Comparison of ENCODE assay signal across 27 cellular contexts in genomic region chr11:125256471-125257010, GRCh38.
DNase-seq lines count a peak whose midpoint lies in the region; ATAC-seq and TF ChIP-seq lines count a peak whose summit lies in the region.
"Had no signal": no experiment of that assay in that cellular context is flagged by ENCODE, and none has a peak within 500 bp of the region (broad histone marks: within the 10 kb centered on the region; RNA-seq: fewer than 3 reads in every experiment).

No MANE protein-coding gene starts in this region.

- H3K36me3 Mint-ChIP-seq in activated T-cell treated with anti-CD3 and anti-CD28 coated beads, Interleukin-2, amount 50 U/mL, for 4 hours (ENCODE audit: insufficient read depth), result no peaks in the 10 kb centered on the region
- H3K36me3 Mint-ChIP-seq in activated CD4-positive, alpha-beta memory T cell treated with anti-CD3 and anti-CD28 coated beads, Interleukin-2, amount 10 ng/mL, durations not matched to agents 7 days and 5 days (ENCODE audit: low read depth), result no peaks in the 10 kb centered on the region

- 43% methylated on average over 6 of the region's 7 CpGs for WGBS in mesenchymal stem cell
- WGBS in trophoblast cell (ENCODE audit: extremely low coverage, insufficient coverage, insufficient read length), result no CpG with 5 or more reads among the region's 7 CpGs

- no peaks in the 10 kb centered on the region for H3K9me3 Mint-ChIP-seq in activated T-cell treated with anti-CD3 and anti-CD28 coated beads, Interleukin-2, amount 50 U/mL, for 4 hours
- no peaks in the 10 kb centered on the region for H3K9me3 Mint-ChIP-seq in activated CD4-positive, alpha-beta memory T cell treated with anti-CD3 and anti-CD28 coated beads, Interleukin-2, amount 10 ng/mL, durations not matched to agents 7 days and 5 days
- H3K9me3 Mint-ChIP-seq: activated T-helper 2 cell treated with anti-CD3 and anti-CD28 coated beads, Interferon-gamma antibody, Interleukin-2, Interleukin-4, amounts not matched to agents 10 μg/mL and 5 μg/mL and 100 μg/mL, durations not matched to agents 14 hours and 24 hours and 36 hours; H9 had no signal

- intact Hi-C loops in head of caudate nucleus (cut with DNase I), result no loop called here

- no peaks in the 10 kb centered on the region for H3K9me3 ChIP-seq in BLaER1 treated with 17β-estradiol and CSF1 and Interleukin-3, amounts not matched to agents 10 nM and 100 nM (replicated peaks in 1 of 11)
- H3K9me3 ChIP-seq in OCI-LY3 (ENCODE audit: insufficient read depth, low read length) (no peaks in the 10 kb centered on the region), mesenchymal stem cell (ENCODE audit: control insufficient read depth, low read length) (no peaks in the 10 kb centered on the region), trophoblast cell (ENCODE audit: insufficient read depth, low read depth, low read length) (no peaks in the 10 kb centered on the region)
- H3K9me3 ChIP-seq: BE2C, breast epithelium, right lobe of liver, tibial nerve had no signal

- no peak overlapping the region for H3K4me3 ChIP-seq in BLaER1 treated with 17β-estradiol and CSF1 and Interleukin-3, amounts not matched to agents 10 nM and 100 nM
- H3K4me3 ChIP-seq in OCI-LY3 (ENCODE audit: low read length) (no peak overlapping the region), mesenchymal stem cell (ENCODE audit: insufficient read depth in 1 of 2, low read depth in 1 of 2, low read length in 2 of 2) (no peak overlapping the region), trophoblast cell (ENCODE audit: low read depth, low read length) (no peak overlapping the region)
- H3K4me3 ChIP-seq: breast epithelium, right lobe of liver, tibial nerve had no signal

- no peak overlapping the region for H3K14ac ChIP-seq in mesenchymal stem cell (ENCODE audit: low read length in 2 of 2)
- no peak overlapping the region for H3K14ac ChIP-seq in trophoblast cell (ENCODE audit: low read length)

- H3K4me2 ChIP-seq in BLaER1 treated with 17β-estradiol and CSF1 and Interleukin-3, amounts not matched to agents 10 nM and 100 nM, result peak overlapping the region; percentile 59 to 87 (median 76)
- H3K4me2 ChIP-seq in OCI-LY3 (ENCODE audit: low read length) (no peak overlapping the region), mesenchymal stem cell (ENCODE audit: low read length, poor library complexity, severe bottlenecking) (no peak overlapping the region), trophoblast cell (ENCODE audit: low read length) (no peak overlapping the region)
- H3K4me2 ChIP-seq: KMS-11 had no signal

- H4K8ac ChIP-seq in mesenchymal stem cell (ENCODE audit: low read length) (peak overlapping the region; percentile 78), trophoblast cell (ENCODE audit: low read depth, low read length) (peak overlapping the region; percentile 30)

- H2AK5ac ChIP-seq in mesenchymal stem cell (ENCODE audit: low read length, severe bottlenecking), result peak overlapping the region; percentile 71
- no peak overlapping the region for H2AK5ac ChIP-seq in trophoblast cell (ENCODE audit: low read length)

- H2BK120ac ChIP-seq in mesenchymal stem cell (ENCODE audit: low read depth, low read length), result no peak overlapping the region
- H2BK120ac ChIP-seq in trophoblast cell (ENCODE audit: insufficient read depth, low read length, poor library complexity), result no peak overlapping the region

- peak overlapping the region in 2 of 11 experiments; percentile 24 to 28; a peak in 2 of 22 replicates for H3K9ac ChIP-seq in BLaER1 treated with 17β-estradiol and CSF1 and Interleukin-3, amounts not matched to agents 10 nM and 100 nM
- H3K9ac ChIP-seq in OCI-LY3 (ENCODE audit: low read length) (no peak overlapping the region), mesenchymal stem cell (ENCODE audit: low read length) (no peak overlapping the region), trophoblast cell (ENCODE audit: low read length) (no peak overlapping the region)
- H3K9ac ChIP-seq: KMS-11 had no signal

- H3K18ac ChIP-seq in mesenchymal stem cell (ENCODE audit: low read depth in 1 of 2, low read length in 2 of 2) (peak overlapping the region in 1 of 2 experiments; percentile 80), trophoblast cell (ENCODE audit: low read length) (no peak overlapping the region)

- no peaks in the 10 kb centered on the region for H3K27me3 ChIP-seq in BLaER1 treated with 17β-estradiol and CSF1 and Interleukin-3, amounts not matched to agents 10 nM and 100 nM
- H3K27me3 ChIP-seq in OCI-LY3 (ENCODE audit: low read depth, low read length) (no peaks in the 10 kb centered on the region), mesenchymal stem cell (ENCODE audit: control insufficient read depth in 1 of 2, insufficient read depth in 1 of 2, low read length in 2 of 2) (peaks cover 0 to 3% of the 10 kb centered on the region in 2 experiments), trophoblast cell (ENCODE audit: insufficient read depth, low read length) (no peaks in the 10 kb centered on the region)
- H3K27me3 ChIP-seq: breast epithelium, right lobe of liver, tibial nerve had no signal

- H3K36me3 ChIP-seq in BLaER1 treated with 17β-estradiol and CSF1 and Interleukin-3, amounts not matched to agents 10 nM and 100 nM, result no peaks in the 10 kb centered on the region
- H3K36me3 ChIP-seq in OCI-LY3 (replicated peaks; ENCODE audit: low read depth, low read length) (no peaks in the 10 kb centered on the region), mesenchymal stem cell (ENCODE audit: control insufficient read depth in 1 of 2, insufficient read depth in 2 of 2, low read depth in 1 of 2, low read length in 2 of 2) (peaks cover 0 to 45% of the 10 kb centered on the region in 2 experiments), trophoblast cell (ENCODE audit: control insufficient read depth in 1 of 2, insufficient read depth in 2 of 2, low read length in 2 of 2) (no peaks in the 10 kb centered on the region)
- H3K36me3 ChIP-seq: BE2C, breast epithelium, right lobe of liver, tibial nerve had no signal

- CTCF ChIA-PET in activated CD4-positive, alpha-beta memory T cell treated with anti-CD3 and anti-CD28 coated beads, Interleukin-2, amount 10 ng/mL, durations not matched to agents 7 days and 5 days (lab: Charles Lee), result no interaction called here

- TF ChIP-seq CTCF in OCI-LY3 (IDR thresholded peaks at IDR 0.05; ENCODE audit: low read depth, low read length), result no peak

- no peak overlapping the region for H3K23ac ChIP-seq in mesenchymal stem cell (ENCODE audit: low read length in 2 of 2)
- no peak overlapping the region for H3K23ac ChIP-seq in trophoblast cell (ENCODE audit: low read length)

- no peak overlapping the region for H3K27ac Mint-ChIP-seq in activated CD4-positive, alpha-beta memory T cell treated with anti-CD3 and anti-CD28 coated beads, Interleukin-2, amount 10 ng/mL, durations not matched to agents 7 days and 5 days
- H3K27ac Mint-ChIP-seq: activated CD8-positive, alpha-beta T cell treated with anti-CD3 and anti-CD28 coated beads, Interleukin-2, amount 10 ng/mL, durations not matched to agents 7 days and 5 days; activated T-helper 2 cell treated with anti-CD3 and anti-CD28 coated beads, Interferon-gamma antibody, Interleukin-2, Interleukin-4, amounts not matched to agents 10 μg/mL and 5 μg/mL and 100 μg/mL, durations not matched to agents 14 hours and 24 hours and 36 hours; H9 had no signal

- peak; percentile 27 for DNase-seq in mesenchymal stem cell
- no peak for DNase-seq in trophoblast cell
- DNase-seq in activated T-cell treated with anti-CD3 and anti-CD28 coated beads, Interleukin-2, amount 50 U/mL, for 4 hours, result no peak
- DNase-seq in activated CD4-positive, alpha-beta memory T cell treated with anti-CD3 and anti-CD28 coated beads, Interleukin-2, amount 10 ng/mL, durations not matched to agents 7 days and 5 days, result no peak
- DNase-seq in GM03348 (ENCODE audit: low spot score), result no peak
- DNase-seq in head of caudate nucleus, result no peak
- DNase-seq: ACHN; activated CD4-positive, alpha-beta T cell treated with anti-CD3 and anti-CD28 coated beads for 1 hour; activated CD8-positive, alpha-beta T cell treated with anti-CD3 and anti-CD28 coated beads, Interleukin-2, amount 10 ng/mL, durations not matched to agents 7 days and 5 days; activated naive CD4-positive, alpha-beta T cell treated with anti-CD3 and anti-CD28 coated beads, Interleukin-2, amount 50 U/mL, for 16 hours; BE2C; effector CD8-positive, alpha-beta T cell; erythroblast; MM.1S; NCI-H2029; NCI-H526 treated with DMSO at 0.1 percent for 48 hours; right lobe of liver; SIG-M5; stimulated activated CD4-positive, alpha-beta T cell treated with anti-CD3 and anti-CD28 coated beads, Interleukin-4, amount 100 ng/mL, for 4 hours had no signal

- H3K79me2 ChIP-seq in OCI-LY3 (ENCODE audit: low read length) (no peaks in the 10 kb centered on the region), trophoblast cell (ENCODE audit: control insufficient read depth, insufficient read depth, low read length, poor library complexity) (no peaks in the 10 kb centered on the region)

- peaks cover 39% of the 10 kb centered on the region for H3K79me1 ChIP-seq in mesenchymal stem cell (replicated peaks; ENCODE audit: low read length, poor library complexity, severe bottlenecking)
- peaks cover 2% of the 10 kb centered on the region for H3K79me1 ChIP-seq in trophoblast cell (ENCODE audit: low read length)

- no peaks in the 10 kb centered on the region for H3K4me1 Mint-ChIP-seq in activated T-cell treated with anti-CD3 and anti-CD28 coated beads, Interleukin-2, amount 50 U/mL, for 4 hours (ENCODE audit: low read depth)
- H3K4me1 Mint-ChIP-seq in activated CD4-positive, alpha-beta memory T cell treated with anti-CD3 and anti-CD28 coated beads, Interleukin-2, amount 10 ng/mL, durations not matched to agents 7 days and 5 days, result no peaks in the 10 kb centered on the region

- peak overlapping the region; percentile 12 for H2BK15ac ChIP-seq in mesenchymal stem cell (ENCODE audit: low read depth, poor library complexity, severe bottlenecking)

- peaks cover 35 to 39% (median 36%) of the 10 kb centered on the region in 10 experiments for H3K4me1 ChIP-seq in BLaER1 treated with 17β-estradiol and CSF1 and Interleukin-3, amounts not matched to agents 10 nM and 100 nM
- H3K4me1 ChIP-seq in OCI-LY3 (ENCODE audit: low read length) (no peaks in the 10 kb centered on the region), mesenchymal stem cell (ENCODE audit: control insufficient read depth, insufficient read depth, low read depth, low read length) (peaks cover 38% of the 10 kb centered on the region), trophoblast cell (ENCODE audit: control insufficient read depth in 1 of 2, insufficient read depth in 2 of 2, low read length in 2 of 2) (peaks cover 2 to 6% of the 10 kb centered on the region in 2 experiments)
- H3K4me1 ChIP-seq: BE2C, breast epithelium, right lobe of liver had no signal

- peak overlapping the region in 1 of 2 experiments; percentile 85 for H2BK12ac ChIP-seq in mesenchymal stem cell (ENCODE audit: low read length in 2 of 2)
- H2BK12ac ChIP-seq in trophoblast cell (ENCODE audit: low read length), result no peak overlapping the region

- H2BK5ac ChIP-seq in mesenchymal stem cell (ENCODE audit: low read depth, low read length, poor library complexity, severe bottlenecking) (peak overlapping the region; percentile 25), trophoblast cell (ENCODE audit: low read depth, low read length, poor library complexity) (no peak overlapping the region)

- 0 out of 2 replicates have a peak overlapping the region, but pooled peaks have one; percentile 63 for H2AFZ ChIP-seq in OCI-LY3 (ENCODE audit: low read depth, low read length)
- no peak overlapping the region for H2AFZ ChIP-seq in mesenchymal stem cell (ENCODE audit: low read depth, low read length)
- H2AFZ ChIP-seq in trophoblast cell (ENCODE audit: insufficient read depth, low read length, poor library complexity), result no peak overlapping the region

- POLR2A ChIA-PET in activated CD4-positive, alpha-beta memory T cell treated with anti-CD3 and anti-CD28 coated beads, Interleukin-2, amount 10 ng/mL, durations not matched to agents 7 days and 5 days (lab: Charles Lee), result no interaction called here

- H4K91ac ChIP-seq in mesenchymal stem cell (ENCODE audit: low read length) (peak overlapping the region; percentile 23), trophoblast cell (ENCODE audit: low read depth, low read length) (peak overlapping the region; percentile 8)

- peaks cover 11% of the 10 kb centered on the region for H3K27me3 Mint-ChIP-seq in activated T-cell treated with anti-CD3 and anti-CD28 coated beads, Interleukin-2, amount 50 U/mL, for 4 hours (ENCODE audit: low read depth)
- H3K27me3 Mint-ChIP-seq in activated CD4-positive, alpha-beta memory T cell treated with anti-CD3 and anti-CD28 coated beads, Interleukin-2, amount 10 ng/mL, durations not matched to agents 7 days and 5 days, result peaks cover 13% of the 10 kb centered on the region

- no peak for ATAC-seq in activated T-cell treated with anti-CD3 and anti-CD28 coated beads, Interleukin-2, amount 50 U/mL, for 4 hours
- ATAC-seq: activated CD8-positive, alpha-beta T cell treated with anti-CD3 and anti-CD28 coated beads, Interleukin-2, amount 10 ng/mL, durations not matched to agents 7 days and 5 days had no signal

- no peak overlapping the region for H3K4ac ChIP-seq in mesenchymal stem cell (ENCODE audit: low read depth in 1 of 2, low read length in 2 of 2)
- no peak overlapping the region for H3K4ac ChIP-seq in trophoblast cell (ENCODE audit: low read depth, low read length)

- H4K12ac ChIP-seq in trophoblast cell (ENCODE audit: low read depth, low read length), result no peak overlapping the region

- no peaks in the 10 kb centered on the region; a peak in 1 of 22 replicates for H4K20me1 ChIP-seq in BLaER1 treated with 17β-estradiol and CSF1 and Interleukin-3, amounts not matched to agents 10 nM and 100 nM
- no peaks in the 10 kb centered on the region for H4K20me1 ChIP-seq in OCI-LY3 (ENCODE audit: insufficient read depth, low read length)

- H3K4me3 Mint-ChIP-seq in activated T-cell treated with anti-CD3 and anti-CD28 coated beads, Interleukin-2, amount 50 U/mL, for 4 hours, result no peak overlapping the region
- no peak overlapping the region for H3K4me3 Mint-ChIP-seq in activated CD4-positive, alpha-beta memory T cell treated with anti-CD3 and anti-CD28 coated beads, Interleukin-2, amount 10 ng/mL, durations not matched to agents 7 days and 5 days
- H3K4me3 Mint-ChIP-seq: activated CD8-positive, alpha-beta T cell treated with anti-CD3 and anti-CD28 coated beads, Interleukin-2, amount 10 ng/mL, durations not matched to agents 7 days and 5 days; H9 had no signal

- H3K27ac ChIP-seq in BLaER1 treated with 17β-estradiol and CSF1 and Interleukin-3, amounts not matched to agents 10 nM and 100 nM, result peak overlapping the region in 9 of 11 experiments; percentile 19 to 61 (median 42); a peak in 13 of 22 replicates
- H3K27ac ChIP-seq in OCI-LY3 (ENCODE audit: low read length), result no peak overlapping the region
- peak overlapping the region; percentile 39 for H3K27ac ChIP-seq in mesenchymal stem cell (ENCODE audit: low read length, poor library complexity, severe bottlenecking)
- H3K27ac ChIP-seq in trophoblast cell (ENCODE audit: low read depth, low read length), result no peak overlapping the region
- H3K27ac ChIP-seq: breast epithelium, HL-60, KMS-11, right lobe of liver, tibial nerve had no signal

Comparison
In these comparisons a context has a peak if more than half of its experiments do, and no peak if none do; other contexts are left out.
1. H3K27ac ChIP-seq: peak in BLaER1 treated with 17β-estradiol and CSF1 and Interleukin-3, amounts not matched to agents 10 nM and 100 nM (9 of 11) and mesenchymal stem cell (single experiment); none in OCI-LY3 (single experiment) and trophoblast cell (single experiment).
2. H3K4me2 ChIP-seq: peak in BLaER1 treated with 17β-estradiol and CSF1 and Interleukin-3, amounts not matched to agents 10 nM and 100 nM (11 of 11); none in OCI-LY3 (single experiment), mesenchymal stem cell (single experiment) and trophoblast cell (single experiment).